Comparison of ENCODE assay signal across 8 cellular contexts in genomic region chr19:48872884-48873475, GRCh38. TPM values are rescaled to one million over a fixed set of nuclear protein-coding genes. Genes with fewer than 3 reads are reported as not detected.
DNase-seq lines count a peak whose midpoint lies in the region; ATAC-seq and TF ChIP-seq lines count a peak whose summit lies in the region.

No MANE protein-coding gene starts in this region.

- H3K4me3 ChIP-seq in BJ (ENCODE audit: low read depth, low read length), result peak overlapping the region; percentile 88
- H3K4me3 ChIP-seq in choroid plexus epithelial cell (ENCODE audit: low read depth, low read length), result peak overlapping the region; percentile 100

- POLR2A ChIA-PET in BJ (lab: Charles Lee), result interaction anchor here (1.0 kb wide), 1 partner anchor 91 kb away, joined by 4 read pairs; no protein-coding TSS in a partner anchor

- no peak for TF ChIP-seq POLR2A in GM18505 (IDR thresholded peaks at IDR 0.05; ENCODE audit: borderline replicate concordance, extremely low read depth, insufficient read depth, insufficient read length)

- no peaks in the 10 kb centered on the region for H3K27me3 ChIP-seq in BJ (ENCODE audit: control insufficient read depth, insufficient read depth, low read length)

- CTCF ChIA-PET in BJ (lab: Yijun Ruan, JAX), result interaction anchor here (0.9 to 3.5 kb wide), 3 partner anchors 37 to 125 kb away, joined by 3 to 12 read pairs (median 5); partner anchors contain the start of gene HSD17B14

- DNase-seq in BJ (ENCODE audit: low read depth) (peak; percentile 87), HCEC 1CT (peak; percentile 94), NCI-H345 (lab: John Stamatoyannopoulos, UW) (peak; percentile 67), choroid plexus epithelial cell (ENCODE audit: low read depth) (peak; percentile 97), kidney tubule cell (ENCODE audit: low spot score) (peak; percentile 94)
- peak; percentile 50 to 60 for DNase-seq in activated CD4-positive, alpha-beta T cell treated with anti-CD3 and anti-CD28 coated beads for 24 hours (ENCODE audit: low read depth in 2 of 2)
- DNase-seq in stimulated activated CD4-positive, alpha-beta T cell treated with anti-CD3 and anti-CD28 coated beads, Interleukin-1b, Interleukin-23, amount 100 ng/mL, for 4 hours (ENCODE audit: low read depth in 2 of 2), result peak; percentile 49 to 52

- TF ChIP-seq CTCF in BJ (IDR thresholded peaks at IDR 0.05; ENCODE audit: insufficient read depth, low read depth, low read length), result no peak
- TF ChIP-seq CTCF in choroid plexus epithelial cell (conservative IDR thresholded peaks at IDR 0.05; ENCODE audit: low read depth, low read length), result no peak

- peaks cover 24% of the 10 kb centered on the region for H3K36me3 ChIP-seq in BJ (ENCODE audit: control insufficient read depth, insufficient read depth, low read length)

- ATAC-seq in GM18505 (IDR thresholded peaks at IDR 0.05; ENCODE audit: unreplicated experiment), result no peak

RNA-seq across cellular contexts. Expression of gene PPP1R15A, which starts 0.8 kb away (rescaled TPM):
- 24.7 and 43.0 TPM in 2 replicates for polyA plus RNA-seq in BJ (2011; rRNA removed)
- 12.4 and 13.8 TPM in 2 replicates for polyA minus RNA-seq in BJ (2011; rRNA and poly(A)+ RNA removed)

RNA-seq across cellular contexts. Expression of gene PLEKHA4, which starts 4.6 kb away (rescaled TPM):
- 3.3 and 5.4 TPM in 2 replicates for polyA plus RNA-seq in BJ (2011; rRNA removed)
- 4.7 and 5.2 TPM in 2 replicates for polyA minus RNA-seq in BJ (2011; rRNA and poly(A)+ RNA removed)

RNA-seq across cellular contexts. Expression of gene TULP2, which starts 25.6 kb away (rescaled TPM):
- polyA plus RNA-seq in BJ (2011; rRNA removed), result 0.07 and 0.10 TPM in 2 replicates
- polyA minus RNA-seq in BJ (2011; rRNA and poly(A)+ RNA removed), result not detected in 2 replicates

RNA-seq across cellular contexts. Expression of gene NUCB1, which starts 27.1 kb away (rescaled TPM):
- polyA plus RNA-seq in BJ (2011; rRNA removed), result 145 and 305 TPM in 2 replicates
- polyA minus RNA-seq in BJ (2011; rRNA and poly(A)+ RNA removed), result 46.8 and 47.6 TPM in 2 replicates

RNA-seq across cellular contexts. Expression of gene HSD17B14, which starts 36.7 kb away (rescaled TPM):
- polyA plus RNA-seq in BJ (2011; rRNA removed), result 7.4 and 7.6 TPM in 2 replicates
- 1.1 and 3.5 TPM in 2 replicates for polyA minus RNA-seq in BJ (2011; rRNA and poly(A)+ RNA removed)
